8 cellular contexts compared by ENCODE assay signal in genomic region chrX:7925867-7926472, GRCh38. TPM values are rescaled to one million over a fixed set of nuclear protein-coding genes. Genes with fewer than 3 reads are reported as not detected.
DNase-seq lines count a peak whose midpoint lies in the region; ATAC-seq, FAIRE-seq and TF ChIP-seq lines count a peak whose summit lies in the region.

No MANE protein-coding gene starts in this region.

- no peaks in the 10 kb centered on the region for H4K20me1 ChIP-seq in OCI-LY7 (ENCODE audit: insufficient read depth, low read length)

- peaks cover 3% of the 10 kb centered on the region for H3K36me3 Mint-ChIP-seq in activated T-helper 1 cell treated with anti-CD3 and anti-CD28 coated beads, Interleukin-12 subunit alpha, Interleukin-12 subunit beta, Interleukin-2, Interleukin-4 antibody, amounts not matched to agents 30 ng/mL and 10 ng/mL and 1 ng/mL, durations not matched to agents 14 hours and 24 hours and 36 hours (ENCODE audit: low read depth)

- H3K9me3 Mint-ChIP-seq in activated T-helper 1 cell treated with anti-CD3 and anti-CD28 coated beads, Interleukin-12 subunit alpha, Interleukin-12 subunit beta, Interleukin-2, Interleukin-4 antibody, amounts not matched to agents 30 ng/mL and 10 ng/mL and 1 ng/mL, durations not matched to agents 14 hours and 24 hours and 36 hours, result no peaks in the 10 kb centered on the region

- no peaks in the 10 kb centered on the region for H3K36me3 ChIP-seq in OCI-LY7 (ENCODE audit: insufficient read depth, low read length)
- peaks cover 0 to 5% (median 0%) of the 10 kb centered on the region in 3 donors for H3K36me3 ChIP-seq in pancreas
- H3K36me3 ChIP-seq in upper lobe of left lung, result peaks cover 0 to 6% (median 0%) of the 10 kb centered on the region in 4 donors

- H3K27me3 ChIP-seq in pancreas, result no peaks in the 10 kb centered on the region
- no peaks in the 10 kb centered on the region for H3K27me3 ChIP-seq in upper lobe of left lung

- H3K9me3 ChIP-seq in OCI-LY7 (ENCODE audit: low read length), result no peaks in the 10 kb centered on the region
- no peaks in the 10 kb centered on the region for H3K9me3 ChIP-seq in pancreas
- H3K9me3 ChIP-seq in upper lobe of left lung, result no peaks in the 10 kb centered on the region

- H3K27me3 Mint-ChIP-seq in activated T-helper 1 cell treated with anti-CD3 and anti-CD28 coated beads, Interleukin-12 subunit alpha, Interleukin-12 subunit beta, Interleukin-2, Interleukin-4 antibody, amounts not matched to agents 30 ng/mL and 10 ng/mL and 1 ng/mL, durations not matched to agents 14 hours and 24 hours and 36 hours (ENCODE audit: insufficient read depth), result peaks cover 2% of the 10 kb centered on the region

- intact Hi-C loops in OCI-LY7 (cut with micrococcal nuclease; ENCODE audit: unreplicated experiment), result no loop called here
- intact Hi-C loops in activated T-helper 1 cell treated with anti-CD3 and anti-CD28 coated beads, Interleukin-12 subunit alpha, Interleukin-12 subunit beta, Interleukin-2, Interleukin-4 antibody, amounts not matched to agents 30 ng/mL and 10 ng/mL and 1 ng/mL, durations not matched to agents 14 hours and 24 hours and 36 hours (cut with micrococcal nuclease), result loop anchor here (2.0 to 5.0 kb wide), 2 partner anchors 794 to 1905 kb away; no protein-coding TSS in a partner anchor
- intact Hi-C loops in pancreas (cut with DNase I), result no loop called here

- no peak overlapping the region; the same call in 1 of the 2 replicates for H2AFZ ChIP-seq in OCI-LY7 (ENCODE audit: low read length)

- H3K4me2 ChIP-seq in OCI-LY7 (ENCODE audit: low read length), result peak overlapping the region; percentile 73

- peak; percentile 57 for DNase-seq in AG20443 (ENCODE audit: low spot score)
- peak; percentile 56 for DNase-seq in HT1080 (ENCODE audit: low read depth)
- DNase-seq in OCI-LY7 (ENCODE audit: low spot score), result peak; percentile 62
- DNase-seq in activated T-helper 1 cell treated with anti-CD3 and anti-CD28 coated beads, Interleukin-12 subunit alpha, Interleukin-12 subunit beta, Interleukin-2, Interleukin-4 antibody, amounts not matched to agents 30 ng/mL and 10 ng/mL and 1 ng/mL, durations not matched to agents 14 hours and 24 hours and 36 hours (ENCODE audit: low spot score), result peak; percentile 35
- peak; percentile 69 for DNase-seq in fibroblast of the aortic adventitia (ENCODE audit: low read depth)
- peak in 5 of 6 donors; percentile 21 to 67 (median 44) for DNase-seq in pancreas
- peak in 1 of 2 donors; percentile 57 for DNase-seq in upper lobe of left lung

- CTCF ChIA-PET in OCI-LY7 (lab: Charles Lee; ENCODE audit: unreplicated experiment), result interaction anchor here (1.0 kb wide), 1 partner anchor 735 kb away, joined by 3 read pairs; no protein-coding TSS in a partner anchor

- TF ChIP-seq EP300 in upper lobe of left lung (IDR thresholded peaks at IDR 0.05), result no peak

- no peak overlapping the region for H3K27ac Mint-ChIP-seq in activated T-helper 1 cell treated with anti-CD3 and anti-CD28 coated beads, Interleukin-12 subunit alpha, Interleukin-12 subunit beta, Interleukin-2, Interleukin-4 antibody, amounts not matched to agents 30 ng/mL and 10 ng/mL and 1 ng/mL, durations not matched to agents 14 hours and 24 hours and 36 hours

- TF ChIP-seq POLR2A in upper lobe of left lung (IDR thresholded peaks at IDR 0.05), result no peak

- H3K4me3 ChIP-seq in OCI-LY7 (ENCODE audit: low read depth, low read length, poor library complexity, severe bottlenecking), result peak overlapping the region; percentile 77
- no peak overlapping the region for H3K4me3 ChIP-seq in fibroblast of the aortic adventitia (ENCODE audit: low read depth, low read length)
- peak overlapping the region in 1 of 4 donors; percentile 71 for H3K4me3 ChIP-seq in pancreas
- H3K4me3 ChIP-seq in upper lobe of left lung, result no peak overlapping the region

- FAIRE-seq in pancreas (lab: Jason Lieb, UNC), result peak; percentile 96

- 15 to 34% methylated on average over 9 of the region's 9 CpGs for WGBS in pancreas, 2 donors
- WGBS in upper lobe of left lung, 2 donors, result 31% methylated on average over 9 of the region's 9 CpGs

- H3K4me3 Mint-ChIP-seq in activated T-helper 1 cell treated with anti-CD3 and anti-CD28 coated beads, Interleukin-12 subunit alpha, Interleukin-12 subunit beta, Interleukin-2, Interleukin-4 antibody, amounts not matched to agents 30 ng/mL and 10 ng/mL and 1 ng/mL, durations not matched to agents 14 hours and 24 hours and 36 hours, result peak overlapping the region; percentile 54

- peak; percentile 83 for TF ChIP-seq CTCF in OCI-LY7 (conservative IDR thresholded peaks at IDR 0.05; ENCODE audit: low read length)
- TF ChIP-seq CTCF in fibroblast of the aortic adventitia (IDR thresholded peaks at IDR 0.05; ENCODE audit: insufficient read depth, low read length), result peak; percentile 76
- TF ChIP-seq CTCF in pancreas (IDR thresholded peaks at IDR 0.05), result peak; percentile 17 to 63 (median 45)
- peak; percentile 32 to 60 (median 48) for TF ChIP-seq CTCF in upper lobe of left lung (IDR thresholded peaks at IDR 0.05)

- no peaks in the 10 kb centered on the region for H3K79me2 ChIP-seq in OCI-LY7 (ENCODE audit: insufficient read depth, low read depth, low read length)

- H3K4me1 ChIP-seq in OCI-LY7 (ENCODE audit: insufficient read depth, low read length, poor library complexity, severe bottlenecking) (peaks cover 13% of the 10 kb centered on the region), pancreas (peaks cover 0 to 8% (median 0%) of the 10 kb centered on the region in 3 donors), upper lobe of left lung (peaks cover 0 to 25% (median 3%) of the 10 kb centered on the region in 4 donors)

- no peak overlapping the region for H3K27ac ChIP-seq in OCI-LY7 (ENCODE audit: low read depth, low read length, poor library complexity, severe bottlenecking)
- H3K27ac ChIP-seq in pancreas, result no peak overlapping the region
- no peak overlapping the region for H3K27ac ChIP-seq in upper lobe of left lung

- peaks cover 13% of the 10 kb centered on the region for H3K4me1 Mint-ChIP-seq in activated T-helper 1 cell treated with anti-CD3 and anti-CD28 coated beads, Interleukin-12 subunit alpha, Interleukin-12 subunit beta, Interleukin-2, Interleukin-4 antibody, amounts not matched to agents 30 ng/mL and 10 ng/mL and 1 ng/mL, durations not matched to agents 14 hours and 24 hours and 36 hours (ENCODE audit: low read depth)

- ATAC-seq in GM18873 (IDR thresholded peaks at IDR 0.05; ENCODE audit: low FRiP score, unreplicated experiment), result peak; percentile 27
- peak in 3 of 4 donors; percentile 38 to 64 (median 45) for ATAC-seq in pancreas
- peak; percentile 38 to 57 for ATAC-seq in upper lobe of left lung (ENCODE audit: low FRiP score in 2 of 2)

- H3K9me2 ChIP-seq in OCI-LY7 (ENCODE audit: insufficient read depth, low read length), result no peaks in the 10 kb centered on the region

- BruUV-seq in OCI-LY7 (replicated peaks; lab: Mats Ljungman, UMichigan), result TSS peak; percentile 73

- POLR2A ChIA-PET in OCI-LY7 (lab: Charles Lee), result no interaction called here

RNA-seq across cellular contexts. Expression of gene PNPLA4, which starts 1.2 kb away (rescaled TPM):
- 21.0 and 31.0 TPM in 2 replicates for total RNA-seq in HT1080 (2014; rRNA removed; shearing (Covaris generic))
- 19.1 and 25.3 TPM in 2 replicates for polyA plus RNA-seq in HT1080 (2015; cell fraction: cytosol; rRNA removed)
- polyA plus RNA-seq in HT1080 (2015; cell fraction: nucleus; rRNA removed), result 8.7 and 10.4 TPM in 2 replicates
- 4.4 and 11.0 TPM in 2 replicates for total RNA-seq in OCI-LY7 (2014; rRNA removed; shearing (Covaris generic))
- total RNA-seq in OCI-LY7 (2022) (10.7 and 14.6 TPM in 2 replicates), fibroblast of the aortic adventitia (ENCODE audit: low replicate concordance) (1.5 and 14.2 TPM in 2 replicates), pancreas (10 to 100 TPM in 5 of 6 donors, 1 to 10 TPM in 1; 9.6 to 16.1 (median 12.4) TPM), upper lobe of left lung (10 to 100 TPM in 3 of 6 donors, 1 to 10 TPM in 3; 2.1 to 20.4 (median 10.2) TPM)
- 5.2 and 7.1 TPM in 2 replicates for total RNA-seq in activated T-helper 1 cell treated with anti-CD3 and anti-CD28 coated beads, Interleukin-12 subunit alpha, Interleukin-12 subunit beta, Interleukin-2, Interleukin-4 antibody, amounts not matched to agents 30 ng/mL and 10 ng/mL and 1 ng/mL, durations not matched to agents 14 hours and 24 hours and 36 hours
- 10 to 100 TPM in 1 of 2 donors, 1 to 10 TPM in 1; 2.5 to 12.3 TPM for polyA plus RNA-seq in pancreas
